Comparison of ENCODE assay signal across 9 cellular contexts in genomic region chr16:88534731-88535141, GRCh38. TPM values are rescaled to one million over a fixed set of nuclear protein-coding genes. Genes with fewer than 3 reads are reported as not detected.
DNase-seq lines count a peak whose midpoint lies in the region; ATAC-seq, FAIRE-seq and TF ChIP-seq lines count a peak whose summit lies in the region.
"Had no signal": no experiment of that assay in that cellular context is flagged by ENCODE, and none has a peak within 500 bp of the region (broad histone marks: within the 10 kb centered on the region; RNA-seq: fewer than 3 reads in every experiment).

No MANE protein-coding gene starts in this region.

- peak overlapping the region; percentile 99 for H3K27ac ChIP-seq in A549
- H3K27ac ChIP-seq in iPS DF 6.9 (ENCODE audit: low read length) = no peak overlapping the region

- H3K4me1 ChIP-seq in A549 = peaks cover 15% of the 10 kb centered on the region; the same call in 2 of the 3 replicates
- H3K4me1 ChIP-seq in iPS DF 6.9 (ENCODE audit: control insufficient read depth, insufficient read depth, low read length) = peaks cover 5% of the 10 kb centered on the region

- peak overlapping the region; percentile 77 for H3K4me3 Mint-ChIP-seq in activated naive CD8-positive, alpha-beta T cell treated with anti-CD3 and anti-CD28 coated beads, Interleukin-2, amount 10 ng/mL, durations not matched to agents 7 days and 5 days

- peaks cover 3% of the 10 kb centered on the region for H3K4me1 Mint-ChIP-seq in activated naive CD8-positive, alpha-beta T cell treated with anti-CD3 and anti-CD28 coated beads, Interleukin-2, amount 10 ng/mL, durations not matched to agents 7 days and 5 days

- H3K9me3 ChIP-seq in A549 (no peaks in the 10 kb centered on the region), iPS DF 6.9 (ENCODE audit: control insufficient read depth, insufficient read depth, low read length) (no peaks in the 10 kb centered on the region)

- POLR2A ChIA-PET in A549 (lab: Yijun Ruan, JAX) = interaction anchor here (1.2 kb wide), 1 partner anchor 584 kb away, joined by 4 read pairs; the partner anchor contains the start of gene BANP
- POLR2A ChIA-PET in activated naive CD8-positive, alpha-beta T cell treated with anti-CD3 and anti-CD28 coated beads, Interleukin-2, amount 10 ng/mL, durations not matched to agents 7 days and 5 days (lab: Charles Lee) = no interaction called here

- FAIRE-seq in A549 (lab: Jason Lieb, UNC) = no peak
- FAIRE-seq: endometrium had no signal

- H3K27me3 Mint-ChIP-seq in activated naive CD8-positive, alpha-beta T cell treated with anti-CD3 and anti-CD28 coated beads, Interleukin-2, amount 10 ng/mL, durations not matched to agents 7 days and 5 days = peaks cover under 1% of the 10 kb centered on the region

- peak overlapping the region; percentile 77 for H3K27ac Mint-ChIP-seq in activated naive CD8-positive, alpha-beta T cell treated with anti-CD3 and anti-CD28 coated beads, Interleukin-2, amount 10 ng/mL, durations not matched to agents 7 days and 5 days

- peaks cover 2% of the 10 kb centered on the region for H3K36me3 Mint-ChIP-seq in activated naive CD8-positive, alpha-beta T cell treated with anti-CD3 and anti-CD28 coated beads, Interleukin-2, amount 10 ng/mL, durations not matched to agents 7 days and 5 days

- no peaks in the 10 kb centered on the region for H3K9me3 Mint-ChIP-seq in activated naive CD8-positive, alpha-beta T cell treated with anti-CD3 and anti-CD28 coated beads, Interleukin-2, amount 10 ng/mL, durations not matched to agents 7 days and 5 days

- H3K36me3 ChIP-seq in iPS DF 6.9 (ENCODE audit: control insufficient read depth, insufficient read depth, low read length) = no peaks in the 10 kb centered on the region; the same call in 1 of the 2 replicates

- ATAC-seq in A549 (peak; percentile 44 to 51), GM19023 (IDR thresholded peaks at IDR 0.05; ENCODE audit: unreplicated experiment) (peak; percentile 29), HG03469 (IDR thresholded peaks at IDR 0.05; ENCODE audit: unreplicated experiment) (no peak)
- peak; percentile 14 for ATAC-seq in activated naive CD8-positive, alpha-beta T cell treated with anti-CD3 and anti-CD28 coated beads, Interleukin-2, amount 10 ng/mL, durations not matched to agents 7 days and 5 days (ENCODE audit: low read depth)

- no peaks in the 10 kb centered on the region for H3K27me3 ChIP-seq in iPS DF 6.9 (ENCODE audit: control insufficient read depth, insufficient read depth, low read length)

- TF ChIP-seq RAD21 in A549 (conservative IDR thresholded peaks at IDR 0.05 in 1 of 2, IDR thresholded peaks at IDR 0.05 in 1 of 2) = no peak

- H3K4me3 ChIP-seq in A549 = peak overlapping the region; percentile 91
- peak overlapping the region; percentile 33; the same call in 1 of the 2 replicates for H3K4me3 ChIP-seq in iPS DF 6.9 (ENCODE audit: low read length)

- no peak for TF ChIP-seq POLR2A in A549 (IDR thresholded peaks at IDR 0.05; ENCODE audit: low read length)

- H3K4me2 ChIP-seq in A549 = peak overlapping the region; percentile 100

- DNase-seq in A549 (ENCODE audit: low read depth in 1 of 2, low spot score in 1 of 2) = peak; percentile 69 to 71
- DNase-seq in M059J (ENCODE audit: low read depth) = peak; percentile 45
- no peak for DNase-seq in activated naive CD8-positive, alpha-beta T cell treated with anti-CD3 and anti-CD28 coated beads, Interleukin-2, amount 10 ng/mL, durations not matched to agents 7 days and 5 days
- no peak for DNase-seq in iPS DF 6.9 (ENCODE audit: low read depth, low spot score)
- DNase-seq in stimulated activated CD4-positive, alpha-beta T cell treated with anti-CD3 and anti-CD28 coated beads, Interleukin-4, amount 100 ng/mL, for 24 hours = peak; percentile 38
- no peak for DNase-seq in NCI-H1694 (lab: John Stamatoyannopoulos, UW)

- 0 out of 3 replicates have a peak, but pooled peaks have one; percentile 0 for TF ChIP-seq CTCF in A549 (IDR thresholded peaks at IDR 0.05)

- CTCF ChIA-PET in A549 (lab: Yijun Ruan, JAX) = no interaction called here

- TF ChIP-seq EP300 in A549 (IDR thresholded peaks at IDR 0.05) = no peak

- 18% methylated on average over 13 of the region's 48 CpGs for WGBS in A549 (ENCODE audit: missing lambda C conversion rate)
- WGBS in iPS DF 6.9 (ENCODE audit: insufficient coverage, insufficient read length) = no CpG with 5 or more reads among the region's 48 CpGs

TF ChIP-seq in A549, 52 proteins besides CTCF, POLR2A, EP300 and RAD21:
- TF ChIP-seq ZSCAN20 (CRISPR knock-in tag; IDR thresholded peaks at IDR 0.05) = no peak
- TF ChIP-seq, protein P1, sequence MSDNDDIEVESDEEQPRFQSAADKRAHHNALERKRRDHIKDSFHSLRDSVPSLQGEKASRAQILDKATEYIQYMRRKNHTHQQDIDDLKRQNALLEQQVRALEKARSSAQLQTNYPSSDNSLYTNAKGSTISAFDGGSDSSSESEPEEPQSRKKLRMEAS (IDR thresholded peaks at IDR 0.05) = peak; percentile 80
- TF ChIP-seq SMC3 (IDR thresholded peaks at IDR 0.05) = no peak
- TF ChIP-seq RCOR1 (IDR thresholded peaks at IDR 0.05; ENCODE audit: low read depth, low read length) = no peak
- TF ChIP-seq, protein P2, sequence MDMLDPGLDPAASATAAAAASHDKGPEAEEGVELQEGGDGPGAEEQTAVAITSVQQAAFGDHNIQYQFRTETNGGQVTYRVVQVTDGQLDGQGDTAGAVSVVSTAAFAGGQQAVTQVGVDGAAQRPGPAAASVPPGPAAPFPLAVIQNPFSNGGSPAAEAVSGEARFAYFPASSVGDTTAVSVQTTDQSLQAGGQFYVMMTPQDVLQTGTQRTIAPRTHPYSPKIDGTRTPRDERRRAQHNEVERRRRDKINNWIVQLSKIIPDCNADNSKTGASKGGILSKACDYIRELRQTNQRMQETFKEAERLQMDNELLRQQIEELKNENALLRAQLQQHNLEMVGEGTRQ (IDR thresholded peaks at IDR 0.05) = no peak
- no peak for TF ChIP-seq ZC3H11A (IDR thresholded peaks at IDR 0.05)
- no peak for TF ChIP-seq CEBPB (IDR thresholded peaks at IDR 0.05)
- TF ChIP-seq E2F6 (IDR thresholded peaks at IDR 0.05; ENCODE audit: borderline replicate concordance, low read depth) = peak; percentile 34; the same call in 1 of the 2 replicates

RNA-seq across cellular contexts. Expression of gene ZC3H18, which starts 35.5 kb away (rescaled TPM):
- polyA plus RNA-seq in A549 (2011; rRNA removed) = 13.1 and 21.1 TPM in 2 replicates
- polyA plus RNA-seq in A549 (2012; cell fraction: cytosol; rRNA removed) = 34.3 and 35.9 TPM in 2 replicates
- 93.0 and 98.7 TPM in 2 replicates for polyA plus RNA-seq in A549 (2012; cell fraction: nucleus; rRNA removed)
- 46.5 to 48.2 TPM (median 47.9 TPM) in 3 replicates for polyA plus RNA-seq in A549 (2017; fragmentation: RNase III; extraction: RNeasy Plus Mini Kit Qiagen cat#74134 plus additional on column Dnase treatment)
- 6.5 and 12.3 TPM in 2 replicates for polyA minus RNA-seq in A549 (2011; rRNA and poly(A)+ RNA removed)
- 13.3 and 20.4 TPM in 2 replicates for total RNA-seq in M059J (2014; rRNA removed; shearing (Covaris generic))
- 10 to 100 TPM; 83.4 to 88.7 TPM for total RNA-seq in activated naive CD8-positive, alpha-beta T cell treated with anti-CD3 and anti-CD28 coated beads, Interleukin-2, amount 10 ng/mL, durations not matched to agents 7 days and 5 days

Comparison
In these comparisons a context has a peak if more than half of its experiments do, and no peak if none do; other contexts are left out.
1. DNase-seq: peak in A549 (2 of 2), M059J (single experiment) and stimulated activated CD4-positive, alpha-beta T cell treated with anti-CD3 and anti-CD28 coated beads, Interleukin-4, amount 100 ng/mL, for 24 hours (single experiment); none in activated naive CD8-positive, alpha-beta T cell treated with anti-CD3 and anti-CD28 coated beads, Interleukin-2, amount 10 ng/mL, durations not matched to agents 7 days and 5 days (single experiment), iPS DF 6.9 (single experiment) and NCI-H1694 (single experiment).